12 cellular contexts compared by ENCODE assay signal in the genomic region with DNA sequence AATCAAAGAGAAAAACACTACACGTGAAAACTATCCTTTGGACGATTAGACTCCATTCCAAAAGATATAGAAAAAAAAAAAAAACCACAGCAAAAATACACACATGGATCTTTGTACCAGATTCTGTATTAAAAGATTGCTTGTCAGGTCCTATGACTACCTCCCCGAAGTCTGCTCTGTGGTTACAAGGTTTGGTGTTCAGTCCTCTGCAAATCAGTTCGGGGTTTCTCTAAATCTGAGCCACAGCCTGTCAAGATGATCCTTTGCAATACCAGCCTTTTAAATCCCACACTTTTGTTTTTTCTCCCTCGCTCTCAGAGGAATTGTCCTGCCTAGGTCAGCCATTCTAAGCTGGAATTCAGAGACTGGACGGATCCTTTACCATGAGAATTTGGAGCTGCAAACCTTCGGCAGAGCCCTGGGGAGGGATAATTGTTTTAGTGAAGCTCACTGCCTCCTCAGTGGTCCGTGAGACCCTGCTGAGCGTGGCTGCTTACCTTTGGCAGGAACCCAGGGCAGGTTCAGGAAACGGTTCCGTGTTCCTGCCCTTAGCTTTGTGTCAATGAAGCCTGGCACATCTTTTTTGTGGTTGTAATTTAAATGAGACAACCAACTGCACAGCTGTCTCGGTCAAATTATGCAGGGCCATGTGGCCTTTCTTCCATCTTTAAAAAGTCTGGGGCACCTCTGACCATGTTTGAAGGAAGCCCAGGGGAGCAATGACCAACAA. TPM values are rescaled to one million over a fixed set of nuclear protein-coding genes. Genes with fewer than 3 reads are reported as not detected.
A peak's percentile ranks its signal among the peaks of the same experiment; 100 is the strongest.
DNase-seq lines count a peak whose midpoint lies in the region; ATAC-seq and TF ChIP-seq lines count a peak whose summit lies in the region.
"Had no signal": no experiment of that assay in that cellular context is flagged by ENCODE, and none has a peak within 500 bp of the region (broad histone marks: within the 10 kb centered on the region; RNA-seq: fewer than 3 reads in every experiment).

No MANE protein-coding gene starts in this region.

- peak overlapping the region; percentile 99 for H3K4me2 ChIP-seq in OCI-LY7 (ENCODE audit: low read length)

- H3K9me3 ChIP-seq in OCI-LY7 (ENCODE audit: low read length) (no peaks in the 10 kb centered on the region), iPS-15b (ENCODE audit: control insufficient read depth, insufficient read depth, low read length) (no peaks in the 10 kb centered on the region), subcutaneous abdominal adipose tissue (ENCODE audit: control insufficient read depth in 5 of 5, low read length in 5 of 5) (no peaks in the 10 kb centered on the region)

- TF ChIP-seq CTCF in OCI-LY7 (conservative IDR thresholded peaks at IDR 0.05; ENCODE audit: low read length): no peak

- H3K27ac ChIP-seq in OCI-LY7 (ENCODE audit: low read depth, low read length, poor library complexity, severe bottlenecking) (peak overlapping the region; percentile 86), subcutaneous abdominal adipose tissue (ENCODE audit: low read depth, low read length) (peak overlapping the region; percentile 96)

- peak overlapping the region; percentile 73 for H2AFZ ChIP-seq in OCI-LY7 (ENCODE audit: low read length)

- H3K27me3 ChIP-seq in iPS-15b (ENCODE audit: control insufficient read depth, insufficient read depth, low read length): peaks cover 97% of the 10 kb centered on the region
- no peaks in the 10 kb centered on the region for H3K27me3 ChIP-seq in subcutaneous abdominal adipose tissue (ENCODE audit: control insufficient read depth in 5 of 5, insufficient read depth in 4 of 5, low read length in 5 of 5)

- DNase-seq in OCI-LY7 (ENCODE audit: low spot score): peak; percentile 81
- DNase-seq in NCI-H226: no peak
- DNase-seq: activated CD4-positive, CD25-positive, alpha-beta regulatory T cell treated with anti-CD3 and anti-CD28 coated beads, Interleukin-2, amount 50 U/mL, for 72 hours; activated naive CD4-positive, alpha-beta T cell treated with anti-CD3 and anti-CD28 coated beads, Interleukin-2, amount 10 ng/mL, durations not matched to agents 7 days and 5 days; DMS79 treated with DMSO at 0.1 percent for 48 hours; KBM-7; left colon had no signal

- peak; percentile 27 for ATAC-seq in GM21447 (IDR thresholded peaks at IDR 0.05; ENCODE audit: unreplicated experiment)
- no peak for ATAC-seq in HG03108 (IDR thresholded peaks at IDR 0.05; ENCODE audit: unreplicated experiment)
- no peak for ATAC-seq in GM19467 (IDR thresholded peaks at IDR 0.05; ENCODE audit: unreplicated experiment)
- ATAC-seq: left colon had no signal

- peaks cover 14% of the 10 kb centered on the region for H3K36me3 ChIP-seq in OCI-LY7 (ENCODE audit: insufficient read depth, low read length)
- H3K36me3 ChIP-seq in iPS-15b (ENCODE audit: control insufficient read depth, insufficient read depth, low read length): no peaks in the 10 kb centered on the region
- H3K36me3 ChIP-seq in subcutaneous abdominal adipose tissue (ENCODE audit: control insufficient read depth in 5 of 5, insufficient read depth in 5 of 5, low read length in 5 of 5): peaks cover 0 to 12% (median 4%) of the 10 kb centered on the region in 5 donors

- intact Hi-C loops in OCI-LY7 (cut with micrococcal nuclease; ENCODE audit: unreplicated experiment): loop anchor here (1.0 to 5.0 kb wide), 4 partner anchors 46 to 358 kb away; a partner anchor contains a TSS

- POLR2A ChIA-PET in OCI-LY7 (lab: Charles Lee): interaction anchor here (0.7 to 2.0 kb wide), 17 partner anchors 8 to 1511 kb away, joined by 3 to 9 read pairs (median 4); no protein-coding TSS in a partner anchor

- no peaks in the 10 kb centered on the region for H3K9me2 ChIP-seq in OCI-LY7 (ENCODE audit: insufficient read depth, low read length)

- no peaks in the 10 kb centered on the region for H4K20me1 ChIP-seq in OCI-LY7 (ENCODE audit: insufficient read depth, low read length)

- no peak overlapping the region for H3K9ac ChIP-seq in iPS-15b (ENCODE audit: low read depth, low read length)
- peak overlapping the region; percentile 13 to 66 (median 33) for H3K9ac ChIP-seq in subcutaneous abdominal adipose tissue (ENCODE audit: low read length in 5 of 5)

- CTCF ChIA-PET in OCI-LY7 (lab: Charles Lee; ENCODE audit: unreplicated experiment): interaction anchor here (1.6 kb wide), 1 partner anchor 18 kb away, joined by 6 read pairs; no protein-coding TSS in a partner anchor

- BruUV-seq in OCI-LY7 (replicated peaks; lab: Mats Ljungman, UMichigan): TSS peak; percentile 39

- H3K79me2 ChIP-seq in OCI-LY7 (ENCODE audit: insufficient read depth, low read depth, low read length): peaks cover 25% of the 10 kb centered on the region; the same call in 1 of the 2 replicates

- H3K4me3 ChIP-seq in OCI-LY7 (ENCODE audit: low read depth, low read length, poor library complexity, severe bottlenecking) (peak overlapping the region; percentile 66), iPS-15b (ENCODE audit: low read depth, low read length) (peak overlapping the region; percentile 5), subcutaneous abdominal adipose tissue (ENCODE audit: low read depth in 1 of 5, low read length in 5 of 5) (peak overlapping the region; percentile 4 to 51 (median 15))

- peaks cover 90% of the 10 kb centered on the region for H3K4me1 ChIP-seq in OCI-LY7 (ENCODE audit: insufficient read depth, low read length, poor library complexity, severe bottlenecking)
- H3K4me1 ChIP-seq in iPS-15b (ENCODE audit: control insufficient read depth, insufficient read depth, low read length): peaks cover 12% of the 10 kb centered on the region
- H3K4me1 ChIP-seq in subcutaneous abdominal adipose tissue (ENCODE audit: control insufficient read depth in 5 of 5, insufficient read depth in 5 of 5, low read length in 5 of 5): peaks cover 11 to 79% (median 63%) of the 10 kb centered on the region in 5 donors

RNA-seq across cellular contexts. Expression of a gene that starts 47.3 kb away (rescaled TPM):
- 20.3 and 26.3 TPM in 2 replicates for total RNA-seq in OCI-LY7 (2014; rRNA removed; shearing (Covaris generic))
- 43.1 and 47.1 TPM in 2 replicates for total RNA-seq in OCI-LY7 (2022)

Comparison
In these comparisons a context has a peak if more than half of its experiments do, and no peak if none do; other contexts are left out.
1. H3K4me3 ChIP-seq: peak in every context shown above with its lines; median percentile 66 in OCI-LY7; 15 in subcutaneous abdominal adipose tissue; 5 in iPS-15b.